Comparison of ENCODE assay signal across 10 cellular contexts in genomic region chr16:14202697-14203096, GRCh38.
DNase-seq lines count a peak whose midpoint lies in the region; ATAC-seq and TF ChIP-seq lines count a peak whose summit lies in the region.
"Had no signal": no experiment of that assay in that cellular context is flagged by ENCODE, and none has a peak within 500 bp of the region (broad histone marks: within the 10 kb centered on the region; RNA-seq: fewer than 3 reads in every experiment).

No MANE protein-coding gene starts in this region.

- DNase-seq in natural killer cell (no peak), SK-N-DZ (ENCODE audit: low spot score) (peak; percentile 17), immature natural killer cell (no peak), vagina (ENCODE audit: extremely low spot score in 2 of 2) (no peak), cerebellar nuclear complex (lab: John Stamatoyannopoulos, UW) (no peak)
- no peak for DNase-seq in natural killer cell treated with Interleukin-12 subunit alpha and Interleukin-12 subunit beta and Interleukin-15 and Interleukin-18, amount 100 ng/mL, for 72 hours (ENCODE audit: low spot score)
- no peak for DNase-seq in activated T-helper 1 cell treated with anti-CD3 and anti-CD28 coated beads, Interleukin-12 subunit alpha, Interleukin-12 subunit beta, Interleukin-2, Interleukin-4 antibody, amounts not matched to agents 30 ng/mL and 10 ng/mL and 1 ng/mL, durations not matched to agents 14 hours and 24 hours and 36 hours (ENCODE audit: low spot score)
- DNase-seq: T-cell had no signal

- H3K27ac Mint-ChIP-seq in natural killer cell (no peak overlapping the region), immature natural killer cell (peak overlapping the region in 3 of 6 donors; percentile 21 to 69 (median 23))
- H3K27ac Mint-ChIP-seq in natural killer cell treated with Interleukin-12 subunit alpha and Interleukin-12 subunit beta and Interleukin-15 and Interleukin-18, amount 100 ng/mL, for 72 hours, result no peak overlapping the region
- H3K27ac Mint-ChIP-seq in activated T-helper 1 cell treated with anti-CD3 and anti-CD28 coated beads, Interleukin-12 subunit alpha, Interleukin-12 subunit beta, Interleukin-2, Interleukin-4 antibody, amounts not matched to agents 30 ng/mL and 10 ng/mL and 1 ng/mL, durations not matched to agents 14 hours and 24 hours and 36 hours, result no peak overlapping the region
- H3K27ac Mint-ChIP-seq: T-cell had no signal

- intact Hi-C loops in natural killer cell (cut with micrococcal nuclease) (no loop called here), vagina (cut with DNase I) (no loop called here)
- intact Hi-C loops in activated T-helper 1 cell treated with anti-CD3 and anti-CD28 coated beads, Interleukin-12 subunit alpha, Interleukin-12 subunit beta, Interleukin-2, Interleukin-4 antibody, amounts not matched to agents 30 ng/mL and 10 ng/mL and 1 ng/mL, durations not matched to agents 14 hours and 24 hours and 36 hours (cut with micrococcal nuclease), result no loop called here

- no peaks in the 10 kb centered on the region for H3K9me3 Mint-ChIP-seq in natural killer cell
- no peaks in the 10 kb centered on the region for H3K9me3 Mint-ChIP-seq in natural killer cell treated with Interleukin-12 subunit alpha and Interleukin-12 subunit beta and Interleukin-15 and Interleukin-18, amount 100 ng/mL, for 72 hours
- no peaks in the 10 kb centered on the region for H3K9me3 Mint-ChIP-seq in immature natural killer cell
- no peaks in the 10 kb centered on the region for H3K9me3 Mint-ChIP-seq in activated T-helper 1 cell treated with anti-CD3 and anti-CD28 coated beads, Interleukin-12 subunit alpha, Interleukin-12 subunit beta, Interleukin-2, Interleukin-4 antibody, amounts not matched to agents 30 ng/mL and 10 ng/mL and 1 ng/mL, durations not matched to agents 14 hours and 24 hours and 36 hours
- H3K9me3 Mint-ChIP-seq: T-cell had no signal

- H3K9me3 ChIP-seq in vagina, result no peaks in the 10 kb centered on the region

- H3K4me3 Mint-ChIP-seq in natural killer cell (no peak overlapping the region), immature natural killer cell (peak overlapping the region; percentile 15 to 42 (median 32))
- no peak overlapping the region for H3K4me3 Mint-ChIP-seq in natural killer cell treated with Interleukin-12 subunit alpha and Interleukin-12 subunit beta and Interleukin-15 and Interleukin-18, amount 100 ng/mL, for 72 hours
- no peak overlapping the region for H3K4me3 Mint-ChIP-seq in activated T-helper 1 cell treated with anti-CD3 and anti-CD28 coated beads, Interleukin-12 subunit alpha, Interleukin-12 subunit beta, Interleukin-2, Interleukin-4 antibody, amounts not matched to agents 30 ng/mL and 10 ng/mL and 1 ng/mL, durations not matched to agents 14 hours and 24 hours and 36 hours

- peaks cover 3% of the 10 kb centered on the region for H3K4me1 ChIP-seq in vagina

- H3K4me3 ChIP-seq in vagina, result peak overlapping the region in 1 of 2 donors; percentile 3
- H3K4me3 ChIP-seq: BLaER1 treated with 17β-estradiol and CSF1 and Interleukin-3, amounts not matched to agents 10 nM and 100 nM had no signal

- H3K4me1 Mint-ChIP-seq in natural killer cell, result peaks cover 15 to 28% of the 10 kb centered on the region in 2 donors
- peaks cover 10 to 18% of the 10 kb centered on the region in 2 donors for H3K4me1 Mint-ChIP-seq in natural killer cell treated with Interleukin-12 subunit alpha and Interleukin-12 subunit beta and Interleukin-15 and Interleukin-18, amount 100 ng/mL, for 72 hours (ENCODE audit: low read depth in 2 of 2)
- H3K4me1 Mint-ChIP-seq in immature natural killer cell, result peaks cover 6 to 29% of the 10 kb centered on the region in 2 donors
- H3K4me1 Mint-ChIP-seq in activated T-helper 1 cell treated with anti-CD3 and anti-CD28 coated beads, Interleukin-12 subunit alpha, Interleukin-12 subunit beta, Interleukin-2, Interleukin-4 antibody, amounts not matched to agents 30 ng/mL and 10 ng/mL and 1 ng/mL, durations not matched to agents 14 hours and 24 hours and 36 hours (ENCODE audit: low read depth), result peaks cover 24% of the 10 kb centered on the region

- H3K27me3 Mint-ChIP-seq in natural killer cell (ENCODE audit: low read depth in 2 of 2), result no peaks in the 10 kb centered on the region
- H3K27me3 Mint-ChIP-seq in natural killer cell treated with Interleukin-12 subunit alpha and Interleukin-12 subunit beta and Interleukin-15 and Interleukin-18, amount 100 ng/mL, for 72 hours, result no peaks in the 10 kb centered on the region
- peaks cover 0 to 5% (median 0%) of the 10 kb centered on the region in 3 donors for H3K27me3 Mint-ChIP-seq in immature natural killer cell (ENCODE audit: low read depth in 3 of 3)
- H3K27me3 Mint-ChIP-seq in activated T-helper 1 cell treated with anti-CD3 and anti-CD28 coated beads, Interleukin-12 subunit alpha, Interleukin-12 subunit beta, Interleukin-2, Interleukin-4 antibody, amounts not matched to agents 30 ng/mL and 10 ng/mL and 1 ng/mL, durations not matched to agents 14 hours and 24 hours and 36 hours (ENCODE audit: insufficient read depth), result no peaks in the 10 kb centered on the region
- H3K27me3 Mint-ChIP-seq: T-cell had no signal

- ATAC-seq in natural killer cell, result peak in 2 of 3 donors; percentile 35 to 73
- no peak for ATAC-seq in natural killer cell treated with Interleukin-12 subunit alpha and Interleukin-12 subunit beta and Interleukin-15 and Interleukin-18, amount 100 ng/mL, for 72 hours
- ATAC-seq in HG03520 (IDR thresholded peaks at IDR 0.05; ENCODE audit: unreplicated experiment), result no peak

- TF ChIP-seq POLR2A in vagina (IDR thresholded peaks at IDR 0.05), result no peak

- peak overlapping the region; percentile 27 for H3K27ac ChIP-seq in vagina
- H3K27ac ChIP-seq: BLaER1 treated with 17β-estradiol and CSF1 and Interleukin-3, amounts not matched to agents 10 nM and 100 nM had no signal

- H3K36me3 Mint-ChIP-seq in natural killer cell, result no peaks in the 10 kb centered on the region
- no peaks in the 10 kb centered on the region for H3K36me3 Mint-ChIP-seq in natural killer cell treated with Interleukin-12 subunit alpha and Interleukin-12 subunit beta and Interleukin-15 and Interleukin-18, amount 100 ng/mL, for 72 hours
- peaks cover 0 to 3% (median 3%) of the 10 kb centered on the region in 3 donors for H3K36me3 Mint-ChIP-seq in immature natural killer cell
- H3K36me3 Mint-ChIP-seq in activated T-helper 1 cell treated with anti-CD3 and anti-CD28 coated beads, Interleukin-12 subunit alpha, Interleukin-12 subunit beta, Interleukin-2, Interleukin-4 antibody, amounts not matched to agents 30 ng/mL and 10 ng/mL and 1 ng/mL, durations not matched to agents 14 hours and 24 hours and 36 hours (ENCODE audit: low read depth), result no peaks in the 10 kb centered on the region

- TF ChIP-seq CTCF in natural killer cell (IDR thresholded peaks at IDR 0.05) (peak; percentile 20), vagina (IDR thresholded peaks at IDR 0.05) (peak in 1 of 3 experiments; percentile 11)

- no peaks in the 10 kb centered on the region for H3K36me3 ChIP-seq in vagina

- H3K27me3 ChIP-seq in vagina, result no peaks in the 10 kb centered on the region
- H3K27me3 ChIP-seq: BLaER1 treated with 17β-estradiol and CSF1 and Interleukin-3, amounts not matched to agents 10 nM and 100 nM had no signal

Comparison
In these comparisons a context has a peak if more than half of its experiments do, and no peak if none do; other contexts are left out.
1. ATAC-seq: peak in natural killer cell (2 of 3); none in natural killer cell treated with Interleukin-12 subunit alpha and Interleukin-12 subunit beta and Interleukin-15 and Interleukin-18, amount 100 ng/mL, for 72 hours (0 of 2) and HG03520 (single experiment).
2. H3K4me3 Mint-ChIP-seq: peak in immature natural killer cell (5 of 5); none in natural killer cell (single experiment), natural killer cell treated with Interleukin-12 subunit alpha and Interleukin-12 subunit beta and Interleukin-15 and Interleukin-18, amount 100 ng/mL, for 72 hours (single experiment) and activated T-helper 1 cell treated with anti-CD3 and anti-CD28 coated beads, Interleukin-12 subunit alpha, Interleukin-12 subunit beta, Interleukin-2, Interleukin-4 antibody, amounts not matched to agents 30 ng/mL and 10 ng/mL and 1 ng/mL, durations not matched to agents 14 hours and 24 hours and 36 hours (single experiment).